Comparison of ENCODE assay signal across 8 cellular contexts in genomic region chr4:82429728-82430192, GRCh38. TPM values are rescaled to one million over a fixed set of nuclear protein-coding genes. Genes with fewer than 3 reads are reported as not detected.
A peak's percentile ranks its signal among the peaks of the same experiment; 100 is the strongest.
DNase-seq lines count a peak whose midpoint lies in the region; ATAC-seq and TF ChIP-seq lines count a peak whose summit lies in the region.

No MANE protein-coding gene starts in this region.

- peaks cover 69% of the 10 kb centered on the region for H4K20me1 ChIP-seq in SK-N-SH (ENCODE audit: insufficient read depth)

- H3K27me3 Mint-ChIP-seq in endothelial cell (ENCODE audit: unreplicated experiment) (peaks cover 22% of the 10 kb centered on the region), nephron (ENCODE audit: low read depth) (no peaks in the 10 kb centered on the region)

- H3K4me3 ChIP-seq in SK-N-SH (ENCODE audit: low read depth in 2 of 2, low read length in 1 of 2): peak overlapping the region; percentile 96 to 99

- peaks cover 39 to 46% of the 10 kb centered on the region in 2 experiments for H3K36me3 ChIP-seq in SK-N-SH (replicated peaks in 1 of 2; ENCODE audit: control insufficient read depth in 1 of 2, insufficient read depth in 2 of 2, low read length in 1 of 2)

- DNase-seq in DMS 273 (lab: John Stamatoyannopoulos, UW; ENCODE audit: unreplicated experiment) (peak; percentile 82), DMS 273 treated with DMSO at 0.1 percent for 48 hours (lab: John Stamatoyannopoulos, UW) (no peak), SK-N-SH (no peak), endothelial cell (ENCODE audit: low spot score) (no peak), RPMI8226 (no peak), 8988T (no peak)

- H3K4me1 Mint-ChIP-seq in endothelial cell (ENCODE audit: unreplicated experiment): peaks cover 49% of the 10 kb centered on the region
- peaks cover 34% of the 10 kb centered on the region for H3K4me1 Mint-ChIP-seq in nephron

- TF ChIP-seq CTCF in SK-N-SH (IDR thresholded peaks at IDR 0.05) (no peak), endothelial cell (IDR thresholded peaks at IDR 0.05; ENCODE audit: unreplicated experiment) (peak; percentile 58), nephron (IDR thresholded peaks at IDR 0.05; ENCODE audit: unreplicated experiment in 3 of 3) (no peak)

- 0% methylated on average over 2 of the region's 58 CpGs for WGBS in SK-N-SH (ENCODE audit: low lambda C conversion rate)

- no peaks in the 10 kb centered on the region for H3K9me2 ChIP-seq in SK-N-SH

- H3K27ac Mint-ChIP-seq in endothelial cell (ENCODE audit: unreplicated experiment): peak overlapping the region; percentile 94
- H3K27ac Mint-ChIP-seq in nephron: peak overlapping the region; percentile 97 to 100 (median 100)

- no peaks in the 10 kb centered on the region for H3K27me3 ChIP-seq in SK-N-SH (ENCODE audit: insufficient read depth)

- H3K27ac ChIP-seq in SK-N-SH (ENCODE audit: low read depth in 2 of 2, low read length in 1 of 2): peak overlapping the region; percentile 95 to 98

- CTCF ChIA-PET in SK-N-SH (lab: Yijun Ruan, JAX): interaction anchor here (0.5 to 1.8 kb wide), 16 partner anchors 8 to 367 kb away, joined by 3 to 15 read pairs (median 5); partner anchors contain the start of gene HNRNPD

- no peaks in the 10 kb centered on the region for H3K9me3 Mint-ChIP-seq in endothelial cell (ENCODE audit: unreplicated experiment)
- no peaks in the 10 kb centered on the region for H3K9me3 Mint-ChIP-seq in nephron

- POLR2A ChIA-PET in SK-N-SH (lab: Yijun Ruan, JAX): interaction anchor here (0.6 to 3.2 kb wide), 22 partner anchors 8 to 605 kb away, joined by 3 to 44 read pairs (median 5); partner anchors contain the start of genes COPS4, HNRNPD and THAP9

- ATAC-seq in HG02943 (IDR thresholded peaks at IDR 0.05; ENCODE audit: low read depth, unreplicated experiment): peak; percentile 17

- H3K9me3 ChIP-seq in SK-N-SH: no peaks in the 10 kb centered on the region

- peaks cover 10 to 19% of the 10 kb centered on the region in 2 experiments; a peak in 3 of 4 replicates for H3K4me1 ChIP-seq in SK-N-SH (ENCODE audit: control insufficient read depth in 1 of 2, insufficient read depth in 2 of 2, low read depth in 1 of 2, low read length in 1 of 2)

- peak overlapping the region; percentile 97 for H3K4me2 ChIP-seq in SK-N-SH

- H3K9ac ChIP-seq in SK-N-SH: peak overlapping the region; percentile 99

- TF ChIP-seq EP300 in SK-N-SH (IDR thresholded peaks at IDR 0.05; ENCODE audit: borderline replicate concordance in 1 of 2, low read depth in 1 of 2, low read length in 1 of 2): no peak

- H2AFZ ChIP-seq in SK-N-SH (ENCODE audit: low read depth): no peak overlapping the region

- peaks cover 38% of the 10 kb centered on the region for H3K36me3 Mint-ChIP-seq in endothelial cell (ENCODE audit: low read depth, unreplicated experiment)
- H3K36me3 Mint-ChIP-seq in nephron (ENCODE audit: low read depth): peaks cover 46% of the 10 kb centered on the region

- H3K79me2 ChIP-seq in SK-N-SH (ENCODE audit: insufficient read depth): peaks cover 91% of the 10 kb centered on the region

- H3K4me3 Mint-ChIP-seq in endothelial cell (ENCODE audit: unreplicated experiment) (peak overlapping the region; percentile 99), nephron (peak overlapping the region; percentile 99 to 100 (median 100))

- H3F3A ChIP-seq in SK-N-SH (replicated peaks; ENCODE audit: insufficient read depth): peaks cover 20% of the 10 kb centered on the region

- TF ChIP-seq RAD21 in SK-N-SH (IDR thresholded peaks at IDR 0.05; ENCODE audit: low read length): no peak

TF ChIP-seq in SK-N-SH, 30 proteins besides CTCF, POLR2A, EP300 and RAD21:
- no peak for TF ChIP-seq SMC3 (IDR thresholded peaks at IDR 0.05; ENCODE audit: low read depth, low read length)
- TF ChIP-seq NRF1 (IDR thresholded peaks at IDR 0.05; ENCODE audit: low read depth, low read length): peak; percentile 37; the same call in 1 of the 2 replicates

RNA-seq across cellular contexts. Expression of gene HNRNPDL, which starts 0.5 kb away (rescaled TPM):
- polyA plus RNA-seq in SK-N-SH (2012; rRNA removed): 200 and 210 TPM in 2 replicates
- 203 and 293 TPM in 2 replicates for polyA plus RNA-seq in SK-N-SH (2012; cell fraction: cytosol; rRNA removed)
- 243 and 508 TPM in 2 replicates for polyA plus RNA-seq in SK-N-SH (2012; cell fraction: nucleus; rRNA removed)
- 374 TPM for total RNA-seq in endothelial cell (ENCODE audit: unreplicated experiment)

RNA-seq across cellular contexts. Expression of gene ENOPH1, which starts 0.6 kb away (rescaled TPM):
- 14.9 and 19.0 TPM in 2 replicates for polyA plus RNA-seq in SK-N-SH (2012; rRNA removed)
- polyA plus RNA-seq in SK-N-SH (2012; cell fraction: cytosol; rRNA removed): 24.3 and 28.3 TPM in 2 replicates
- 6.4 and 11.7 TPM in 2 replicates for polyA plus RNA-seq in SK-N-SH (2012; cell fraction: nucleus; rRNA removed)
- 37.1 TPM for total RNA-seq in endothelial cell (ENCODE audit: unreplicated experiment)

RNA-seq across cellular contexts. Expression of gene HNRNPD, which starts 56.0 kb away (rescaled TPM):
- 128 and 286 TPM in 2 replicates for polyA plus RNA-seq in SK-N-SH (2012; rRNA removed)
- polyA plus RNA-seq in SK-N-SH (2012; cell fraction: cytosol; rRNA removed): 214 and 242 TPM in 2 replicates
- polyA plus RNA-seq in SK-N-SH (2012; cell fraction: nucleus; rRNA removed): 589 and 618 TPM in 2 replicates
- total RNA-seq in endothelial cell (ENCODE audit: unreplicated experiment): 353 TPM
